ENCODE assay signal across 18 cellular contexts in genomic region chr4:182225257-182225852, GRCh38.
"Had no signal": no experiment of that assay in that cellular context is flagged by ENCODE, and none has a peak within 500 bp of the region (broad histone marks: within the 10 kb centered on the region; RNA-seq: fewer than 3 reads in every experiment).

No MANE protein-coding gene starts in this region.

- DNase-seq: activated CD4-positive, alpha-beta memory T cell treated with anti-CD3 and anti-CD28 coated beads, Interleukin-2, amount 10 ng/mL, durations not matched to agents 7 days and 5 days; activated CD4-positive, alpha-beta T cell treated with anti-CD3 and anti-CD28 coated beads, Interleukin-2, amount 10 ng/mL, durations not matched to agents 24 days and 14 days; activated effector memory CD4-positive, alpha-beta T cell treated with Interleukin-2 at 50 U/mL for 16 hours; activated naive CD4-positive, alpha-beta T cell treated with anti-CD3 and anti-CD28 coated beads for 36 hours; activated T-cell treated with anti-CD3 and anti-CD28 coated beads, Interleukin-2, amount 50 U/mL, for 72 hours; amygdala; cortex of kidney; heart left ventricle; left cardiac atrium; occipital lobe; right lobe of liver; stimulated activated CD4-positive, alpha-beta T cell treated with anti-CD3 and anti-CD28 coated beads, Interleukin-1b, Interleukin-23, amount 100 ng/mL, for 48 hours; stimulated activated naive B cell treated with anti-CD40 and anti-IgM and Interleukin-4, amounts not matched to agents 10 μg/mL and 1 μg/mL and 100 μg/mL, for 72 hours; T-helper 9 cell; testis; upper lobe of left lung had no signal

- H3K36me3 Mint-ChIP-seq: memory B cell; stimulated activated naive B cell treated with anti-CD40 and anti-IgM and Interleukin-4, amounts not matched to agents 10 μg/mL and 1 μg/mL and 100 μg/mL, for 72 hours had no signal

- H3K4me1 Mint-ChIP-seq: activated CD4-positive, alpha-beta memory T cell treated with anti-CD3 and anti-CD28 coated beads, Interleukin-2, amount 10 ng/mL, durations not matched to agents 7 days and 5 days; activated CD4-positive, alpha-beta T cell treated with anti-CD3 and anti-CD28 coated beads, Interleukin-2, amount 10 ng/mL, durations not matched to agents 24 days and 14 days; memory B cell; stimulated activated naive B cell treated with anti-CD40 and anti-IgM and Interleukin-4, amounts not matched to agents 10 μg/mL and 1 μg/mL and 100 μg/mL, for 72 hours had no signal

- H3K27me3 Mint-ChIP-seq: activated CD4-positive, alpha-beta memory T cell treated with anti-CD3 and anti-CD28 coated beads, Interleukin-2, amount 10 ng/mL, durations not matched to agents 7 days and 5 days; activated CD4-positive, alpha-beta T cell treated with anti-CD3 and anti-CD28 coated beads, Interleukin-2, amount 10 ng/mL, durations not matched to agents 24 days and 14 days; memory B cell; stimulated activated naive B cell treated with anti-CD40 and anti-IgM and Interleukin-4, amounts not matched to agents 10 μg/mL and 1 μg/mL and 100 μg/mL, for 72 hours had no signal

- H3K4me3 Mint-ChIP-seq: activated CD4-positive, alpha-beta memory T cell treated with anti-CD3 and anti-CD28 coated beads, Interleukin-2, amount 10 ng/mL, durations not matched to agents 7 days and 5 days; activated CD4-positive, alpha-beta T cell treated with anti-CD3 and anti-CD28 coated beads, Interleukin-2, amount 10 ng/mL, durations not matched to agents 24 days and 14 days; activated naive CD4-positive, alpha-beta T cell treated with anti-CD3 and anti-CD28 coated beads for 36 hours; activated T-cell treated with anti-CD3 and anti-CD28 coated beads, Interleukin-2, amount 50 U/mL, for 72 hours; memory B cell; nephron; stimulated activated naive B cell treated with anti-CD40 and anti-IgM and Interleukin-4, amounts not matched to agents 10 μg/mL and 1 μg/mL and 100 μg/mL, for 72 hours had no signal

- H3K27ac Mint-ChIP-seq: activated CD4-positive, alpha-beta memory T cell treated with anti-CD3 and anti-CD28 coated beads, Interleukin-2, amount 10 ng/mL, durations not matched to agents 7 days and 5 days; activated CD4-positive, alpha-beta T cell treated with anti-CD3 and anti-CD28 coated beads, Interleukin-2, amount 10 ng/mL, durations not matched to agents 24 days and 14 days; activated naive CD4-positive, alpha-beta T cell treated with anti-CD3 and anti-CD28 coated beads for 36 hours; activated T-cell treated with anti-CD3 and anti-CD28 coated beads, Interleukin-2, amount 50 U/mL, for 72 hours; memory B cell; nephron; stimulated activated naive B cell treated with anti-CD40 and anti-IgM and Interleukin-4, amounts not matched to agents 10 μg/mL and 1 μg/mL and 100 μg/mL, for 72 hours had no signal

- H3K9me3 Mint-ChIP-seq: activated CD4-positive, alpha-beta memory T cell treated with anti-CD3 and anti-CD28 coated beads, Interleukin-2, amount 10 ng/mL, durations not matched to agents 7 days and 5 days; activated CD4-positive, alpha-beta T cell treated with anti-CD3 and anti-CD28 coated beads, Interleukin-2, amount 10 ng/mL, durations not matched to agents 24 days and 14 days; activated naive CD4-positive, alpha-beta T cell treated with anti-CD3 and anti-CD28 coated beads for 36 hours; activated T-cell treated with anti-CD3 and anti-CD28 coated beads, Interleukin-2, amount 50 U/mL, for 72 hours; nephron; stimulated activated naive B cell treated with anti-CD40 and anti-IgM and Interleukin-4, amounts not matched to agents 10 μg/mL and 1 μg/mL and 100 μg/mL, for 72 hours had no signal
